In genomic region chr5:142860291-142860690, GRCh38 we compare ENCODE assay signal across 20 cellular contexts.
DNase-seq lines count a peak whose midpoint lies in the region; ATAC-seq and TF ChIP-seq lines count a peak whose summit lies in the region.
"Had no signal": no experiment of that assay in that cellular context is flagged by ENCODE, and none has a peak within 500 bp of the region (broad histone marks: within the 10 kb centered on the region; RNA-seq: fewer than 3 reads in every experiment).

No MANE protein-coding gene starts in this region.

- CTCF ChIA-PET in Panc1 (lab: Charles Lee), result interaction anchor here (0.5 to 0.6 kb wide), 2 partner anchors 18 to 41 kb away, joined by 4 to 8 read pairs; no protein-coding TSS in a partner anchor

- H3K9me3 ChIP-seq in Panc1 (ENCODE audit: control insufficient read depth, insufficient read depth, low read depth, low read length), result no peaks in the 10 kb centered on the region
- no peaks in the 10 kb centered on the region for H3K9me3 ChIP-seq in gastroesophageal sphincter
- H3K9me3 ChIP-seq: body of pancreas, prostate gland had no signal

- no peak for TF ChIP-seq EP300 in gastroesophageal sphincter (IDR thresholded peaks at IDR 0.05)

- in situ Hi-C loops in G401 (cut with HindIII; ENCODE audit: low sequenced_read_pairs), result no loop called here
- in situ Hi-C loops in Panc1 (cut with HindIII; ENCODE audit: low pct_unique_long_range_greater_than_20kb, low sequenced_read_pairs), result no loop called here

- peaks cover 79% of the 10 kb centered on the region for H3K4me1 ChIP-seq in Panc1 (ENCODE audit: control insufficient read depth, insufficient read depth, low read length)
- H3K4me1 ChIP-seq in gastroesophageal sphincter, result peaks cover 14 to 82% (median 28%) of the 10 kb centered on the region in 3 donors
- H3K4me1 ChIP-seq: prostate gland had no signal

- 53 to 58% methylated on average over 2 of the region's 2 CpGs for WGBS in gastroesophageal sphincter (ENCODE audit: low coverage in 1 of 2), 2 donors

- POLR2A ChIA-PET in Panc1 (lab: Charles Lee), result no interaction called here

- ATAC-seq in Panc1, result peak; percentile 30
- ATAC-seq in gastroesophageal sphincter, result no peak
- ATAC-seq in HG03196 (IDR thresholded peaks at IDR 0.05; ENCODE audit: unreplicated experiment), result no peak
- ATAC-seq: activated CD4-positive, CD25-positive, alpha-beta regulatory T cell treated with anti-CD3 and anti-CD28 coated beads, Interleukin-2, amount 50 U/mL, for 24 hours; activated CD8-positive, alpha-beta T cell treated with anti-CD3 and anti-CD28 coated beads for 36 hours; activated naive CD8-positive, alpha-beta T cell treated with anti-CD3 and anti-CD28 coated beads, Interleukin-2, amount 50 U/mL, for 24 hours had no signal

- intact Hi-C loops in Panc1 (cut with micrococcal nuclease; ENCODE audit: unreplicated experiment), result no loop called here

- no peaks in the 10 kb centered on the region for H3K36me3 ChIP-seq in Panc1 (ENCODE audit: control insufficient read depth, insufficient read depth, low read length)
- H3K36me3 ChIP-seq in gastroesophageal sphincter, result no peaks in the 10 kb centered on the region
- H3K36me3 ChIP-seq: prostate gland had no signal

- peak overlapping the region; percentile 80 for H3K27ac ChIP-seq in Panc1 (ENCODE audit: low read length)
- peak overlapping the region in 3 of 4 donors; percentile 49 to 79 (median 73) for H3K27ac ChIP-seq in gastroesophageal sphincter
- H3K27ac ChIP-seq: coronary artery, prostate gland had no signal

- TF ChIP-seq POLR2A in gastroesophageal sphincter (IDR thresholded peaks at IDR 0.05) (no peak), erythroblast (IDR thresholded peaks at IDR 0.05; ENCODE audit: low read length) (no peak)

- TF ChIP-seq CTCF in Panc1 (IDR thresholded peaks at IDR 0.05), result no peak
- no peak for TF ChIP-seq CTCF in gastroesophageal sphincter (IDR thresholded peaks at IDR 0.05)

- no TSS peak for BruUV-seq in Panc1 (replicated peaks; lab: Mats Ljungman, UMichigan)

- DNase-seq in G401 (ENCODE audit: low spot score) (peak; percentile 88), Panc1 (ENCODE audit: low read depth, low spot score) (no peak), pons (ENCODE audit: low spot score) (peak; percentile 53), erythroblast (lab: John Stamatoyannopoulos, UW) (no peak), NCI-H1092 (lab: John Stamatoyannopoulos, UW) (no peak)
- DNase-seq: activated CD8-positive, alpha-beta T cell treated with anti-CD3 and anti-CD28 coated beads for 36 hours; activated effector memory CD4-positive, alpha-beta T cell treated with anti-CD3 and anti-CD28 coated beads, Interleukin-2, amount 50 U/mL, for 16 hours; activated naive CD8-positive, alpha-beta T cell treated with anti-CD3 and anti-CD28 coated beads, Interleukin-2, amount 50 U/mL, for 24 hours; activated T-cell treated with anti-CD3 and anti-CD28 coated beads for 4 hours; body of pancreas; HFFc6; NCI-H1436; NCI-H524; stimulated activated CD4-positive, alpha-beta T cell treated with anti-CD3 and anti-CD28 coated beads, Interleukin-2, amount 100 ng/mL, for 48 hours; stimulated activated naive CD4-positive, alpha-beta T cell treated with Interleukin-2 at 50 U/mL for 16 hours had no signal

- no peaks in the 10 kb centered on the region for H3K27me3 ChIP-seq in Panc1 (ENCODE audit: control insufficient read depth, insufficient read depth, low read length)
- no peaks in the 10 kb centered on the region for H3K27me3 ChIP-seq in gastroesophageal sphincter
- H3K27me3 ChIP-seq: body of pancreas had no signal

- no peak overlapping the region for H3K4me3 ChIP-seq in Panc1 (ENCODE audit: low read depth in 2 of 2, low read length in 2 of 2)
- H3K4me3 ChIP-seq in gastroesophageal sphincter, result no peak overlapping the region
- H3K4me3 ChIP-seq: body of pancreas, coronary artery, prostate gland had no signal

Comparison
In these comparisons a context has a peak if more than half of its experiments do, and no peak if none do; other contexts are left out.
1. DNase-seq: peak in G401 (single experiment) and pons (single experiment); none in Panc1 (single experiment), erythroblast (0 of 2) and NCI-H1092 (single experiment).